33 cellular contexts compared by ENCODE assay signal in genomic region chr12:103517161-103517560, GRCh38. TPM values are rescaled to one million over a fixed set of nuclear protein-coding genes. Genes with fewer than 3 reads are reported as not detected.
"Had no signal": no experiment of that assay in that cellular context is flagged by ENCODE, and none has a peak within 500 bp of the region (broad histone marks: within the 10 kb centered on the region; RNA-seq: fewer than 3 reads in every experiment).

No MANE protein-coding gene starts in this region.

- H3K27ac ChIP-seq: left lung, lower lobe of right lung, pancreas, prostate gland, tibial nerve, uterus had no signal

- H3K27me3 ChIP-seq: left lung, pancreas, tibial nerve, uterus had no signal

- FAIRE-seq: islet of Langerhans, kidney, pancreas had no signal

- H3K9me3 ChIP-seq: left lung, lower lobe of right lung, pancreas, prostate gland, tibial nerve, uterus had no signal

- H3K4me3 ChIP-seq: left lung, lower lobe of right lung, pancreas, prostate gland, skin epidermis, tibial nerve, uterus had no signal

- ATAC-seq: left colon; left lung; lower lobe of right lung; naive thymus-derived CD8-positive, alpha-beta T cell; pancreas; right cardiac atrium; sciatic nerve; stimulated activated memory B cell treated with anti-CD40 and anti-IgM and Interleukin-4, amounts not matched to agents 10 μg/mL and 1 μg/mL and 100 μg/mL, for 72 hours; stimulated activated naive CD8-positive, alpha-beta T cell treated with anti-CD3 and anti-CD28 coated beads, Interleukin-15, amount 100 ng/mL, for 72 hours had no signal

- H3K36me3 Mint-ChIP-seq: immature natural killer cell; naive thymus-derived CD8-positive, alpha-beta T cell; type B pancreatic cell had no signal

- H3K4me1 ChIP-seq: left lung, lower lobe of right lung, pancreas, prostate gland, tibial nerve, uterus had no signal

- H3K4me1 Mint-ChIP-seq: immature natural killer cell; naive thymus-derived CD8-positive, alpha-beta T cell; nephron; stimulated activated naive CD8-positive, alpha-beta T cell treated with anti-CD3 and anti-CD28 coated beads, Interleukin-15, amount 100 ng/mL, for 72 hours had no signal

- H3K9me3 Mint-ChIP-seq: naive thymus-derived CD8-positive, alpha-beta T cell; nephron; neural crest cell; type B pancreatic cell had no signal

- H3K4me3 Mint-ChIP-seq: immature natural killer cell; naive thymus-derived CD8-positive, alpha-beta T cell; nephron; neural crest cell; stimulated activated memory B cell treated with anti-CD40 and anti-IgM and Interleukin-4, amounts not matched to agents 10 μg/mL and 1 μg/mL and 100 μg/mL, for 72 hours; stimulated activated naive CD8-positive, alpha-beta T cell treated with anti-CD3 and anti-CD28 coated beads, Interleukin-15, amount 100 ng/mL, for 72 hours; type B pancreatic cell had no signal

- H3K27ac Mint-ChIP-seq: immature natural killer cell; naive thymus-derived CD8-positive, alpha-beta T cell; nephron; stimulated activated naive CD8-positive, alpha-beta T cell treated with anti-CD3 and anti-CD28 coated beads, Interleukin-15, amount 100 ng/mL, for 72 hours; type B pancreatic cell had no signal

- H3K27me3 Mint-ChIP-seq: stimulated activated memory B cell treated with anti-CD40 and anti-IgM and Interleukin-4, amounts not matched to agents 10 μg/mL and 1 μg/mL and 100 μg/mL, for 72 hours; type B pancreatic cell had no signal

- DNase-seq: immature natural killer cell; kidney; left colon; left lung; lower lobe of right lung; mammary epithelial cell; mesenchymal stem cell; naive thymus-derived CD8-positive, alpha-beta T cell; nucleus accumbens; pancreas; posterior cingulate gyrus; retina; right cardiac atrium; stimulated activated CD4-positive, alpha-beta T cell treated with anti-CD3 and anti-CD28 coated beads, Interleukin-12 subunit alpha, Interleukin-12 subunit beta, amount 100 ng/mL, for 4 hours; stimulated activated CD4-positive, alpha-beta T cell treated with anti-CD3 and anti-CD28 coated beads, Interleukin-15, amount 100 ng/mL, for 24 hours; stimulated activated CD4-positive, alpha-beta T cell treated with anti-CD3 and anti-CD28 coated beads, Interleukin-2, amount 100 ng/mL, for 24 hours; stimulated activated CD4-positive, alpha-beta T cell treated with anti-CD3 and anti-CD28 coated beads, Interleukin-4, amount 100 ng/mL, for 1 hour; stimulated activated naive CD4-positive, alpha-beta T cell treated with Interleukin-2 at 50 U/mL for 16 hours; stimulated activated naive CD8-positive, alpha-beta T cell treated with anti-CD3 and anti-CD28 coated beads, Interleukin-15, amount 100 ng/mL, for 72 hours; substantia nigra; uterus had no signal

- H3K36me3 ChIP-seq: left lung, lower lobe of right lung, pancreas, prostate gland, tibial nerve, uterus had no signal

RNA-seq across cellular contexts. Expression of gene C12orf42, which starts 21.4 kb away (rescaled TPM):
- total RNA-seq: left colon, left lung, lower lobe of right lung, mammary epithelial cell, mucosa of gallbladder, neural crest cell, osteoblast, pancreas, right cardiac atrium, ureter had no signal
